Comparison of ENCODE assay signal across 23 cellular contexts in the genomic region with DNA sequence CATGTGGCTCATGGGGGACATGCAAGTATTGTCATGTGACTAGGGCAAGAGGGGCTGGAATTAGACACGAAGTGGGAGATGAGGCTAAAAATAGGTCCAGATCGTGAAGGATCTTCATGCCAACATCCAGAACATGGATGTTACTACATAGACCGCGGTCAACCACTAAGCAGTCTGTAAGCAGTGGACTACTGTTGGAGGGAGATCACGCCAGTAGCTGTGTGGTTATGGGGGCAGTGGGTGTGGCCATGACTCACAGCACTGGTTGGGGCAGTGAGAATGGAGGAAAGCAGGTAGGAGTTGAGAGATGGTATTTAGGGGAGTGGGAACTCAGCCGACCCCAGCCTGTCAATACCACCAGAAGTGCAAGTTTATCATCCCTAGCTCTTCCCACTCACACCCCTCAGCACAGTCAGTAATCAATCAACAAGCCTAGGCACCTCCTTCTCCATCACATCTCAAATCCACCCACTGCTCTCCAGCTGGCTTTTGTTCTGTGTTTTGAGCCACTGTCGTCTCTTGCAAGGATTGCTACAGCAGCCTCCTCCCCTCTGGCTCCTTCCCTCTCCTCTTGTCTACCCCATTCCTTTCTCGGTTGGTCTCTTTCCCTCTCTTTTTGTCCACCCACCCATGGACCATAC.
DNase-seq lines count a peak whose midpoint lies in the region; FAIRE-seq and TF ChIP-seq lines count a peak whose summit lies in the region.
"Had no signal": no experiment of that assay in that cellular context is flagged by ENCODE, and none has a peak within 500 bp of the region (broad histone marks: within the 10 kb centered on the region; RNA-seq: fewer than 3 reads in every experiment).

No MANE protein-coding gene starts in this region.

- H3K36me3 ChIP-seq in bronchial epithelial cell (ENCODE audit: control insufficient read depth, insufficient read depth, low read length): no peaks in the 10 kb centered on the region
- H3K36me3 ChIP-seq in CD4-positive, alpha-beta memory T cell (ENCODE audit: insufficient read depth, low read length): no peaks in the 10 kb centered on the region
- H3K36me3 ChIP-seq: heart right ventricle, uterus had no signal

- H3K4me1 ChIP-seq in CD4-positive, alpha-beta memory T cell (ENCODE audit: insufficient read depth, low read length): no peaks in the 10 kb centered on the region
- H3K4me1 ChIP-seq: uterus had no signal

- no peaks in the 10 kb centered on the region for H3K27me3 ChIP-seq in bronchial epithelial cell (ENCODE audit: control insufficient read depth, insufficient read depth, low read length)
- no peaks in the 10 kb centered on the region for H3K27me3 ChIP-seq in CD4-positive, alpha-beta memory T cell (ENCODE audit: insufficient read depth, low read length)
- H3K27me3 ChIP-seq: BLaER1 treated with 17β-estradiol and CSF1 and Interleukin-3, amounts not matched to agents 10 nM and 100 nM; heart right ventricle; uterus had no signal

- TF ChIP-seq CTCF in bronchial epithelial cell (IDR thresholded peaks at IDR 0.05; ENCODE audit: insufficient read depth, low read length, severe bottlenecking): no peak

- H3K27me3 Mint-ChIP-seq in CD4-positive, alpha-beta memory T cell: peaks cover 4 to 6% of the 10 kb centered on the region in 2 donors
- H3K27me3 Mint-ChIP-seq: IgD-negative memory B cell had no signal

- POLR2A ChIA-PET in CD4-positive, alpha-beta memory T cell (lab: Charles Lee; ENCODE audit: partially characterized antibody): no interaction called here

- no peak overlapping the region for H3K27ac ChIP-seq in CD4-positive, alpha-beta memory T cell (ENCODE audit: low read depth, low read length)
- H3K27ac ChIP-seq: heart right ventricle, uterus had no signal

- intact Hi-C loops in CD4-positive, alpha-beta memory T cell (cut with micrococcal nuclease): no loop called here

- no peaks in the 10 kb centered on the region for H3K4me1 Mint-ChIP-seq in CD4-positive, alpha-beta memory T cell
- H3K4me1 Mint-ChIP-seq: brain; IgD-negative memory B cell; stimulated activated effector memory CD8-positive, alpha-beta T cell treated with anti-CD3 and anti-CD28 coated beads, Interleukin-12 subunit alpha, Interleukin-12 subunit beta, amount 100 ng/mL, for 72 hours had no signal

- DNase-seq in ELR (ENCODE audit: low read depth) (peak; percentile 81), MV-4-11 (lab: John Stamatoyannopoulos, UW) (peak; percentile 86), bronchial epithelial cell (ENCODE audit: low read depth) (peak; percentile 67), myocyte (ENCODE audit: low read depth) (peak; percentile 40), NCI-H2196 treated with DMSO at 0.1 percent for 48 hours (lab: John Stamatoyannopoulos, UW; ENCODE audit: unreplicated experiment) (no peak), GM19239 (ENCODE audit: insufficient read length, low spot score) (no peak), NCI-H1694 (lab: John Stamatoyannopoulos, UW) (no peak)
- DNase-seq in CD4-positive, alpha-beta memory T cell: no peak
- DNase-seq: activated CD8-positive, alpha-beta T cell treated with anti-CD3 and anti-CD28 coated beads for 36 hours; DND-41; effector memory CD8-positive, alpha-beta T cell; heart right ventricle; left colon; NCI-H1930; SIG-M5; stimulated activated CD4-positive, alpha-beta T cell treated with anti-CD3 and anti-CD28 coated beads, Interleukin-4, amount 100 ng/mL, for 24 hours; uterus had no signal

- CTCF ChIA-PET in CD4-positive, alpha-beta memory T cell (lab: Charles Lee; ENCODE audit: partially characterized antibody): no interaction called here

- no peaks in the 10 kb centered on the region for H3K36me3 Mint-ChIP-seq in CD4-positive, alpha-beta memory T cell
- H3K36me3 Mint-ChIP-seq: IgD-negative memory B cell; stimulated activated effector memory CD8-positive, alpha-beta T cell treated with anti-CD3 and anti-CD28 coated beads, Interleukin-12 subunit alpha, Interleukin-12 subunit beta, amount 100 ng/mL, for 72 hours had no signal

- no peak overlapping the region for H3K4me3 Mint-ChIP-seq in CD4-positive, alpha-beta memory T cell
- H3K4me3 Mint-ChIP-seq: activated CD8-positive, alpha-beta T cell treated with anti-CD3 and anti-CD28 coated beads for 36 hours; brain; effector memory CD8-positive, alpha-beta T cell; IgD-negative memory B cell; stimulated activated effector memory CD8-positive, alpha-beta T cell treated with anti-CD3 and anti-CD28 coated beads, Interleukin-12 subunit alpha, Interleukin-12 subunit beta, amount 100 ng/mL, for 72 hours had no signal

- H3K4me3 ChIP-seq in bronchial epithelial cell (ENCODE audit: low read depth, low read length): no peak overlapping the region
- H3K4me3 ChIP-seq in CD4-positive, alpha-beta memory T cell (ENCODE audit: low read length in 2 of 2): no peak overlapping the region
- H3K4me3 ChIP-seq: BLaER1 treated with 17β-estradiol and CSF1 and Interleukin-3, amounts not matched to agents 10 nM and 100 nM; heart right ventricle; uterus had no signal

- H3K9me3 Mint-ChIP-seq in CD4-positive, alpha-beta memory T cell: no peaks in the 10 kb centered on the region
- H3K9me3 Mint-ChIP-seq: activated CD8-positive, alpha-beta T cell treated with anti-CD3 and anti-CD28 coated beads for 36 hours; brain; effector memory CD8-positive, alpha-beta T cell; IgD-negative memory B cell; stimulated activated effector memory CD8-positive, alpha-beta T cell treated with anti-CD3 and anti-CD28 coated beads, Interleukin-12 subunit alpha, Interleukin-12 subunit beta, amount 100 ng/mL, for 72 hours had no signal

- FAIRE-seq in bronchial epithelial cell (lab: Jason Lieb, UNC) (no peak), GM19239 (lab: Jason Lieb, UNC) (no peak)
- FAIRE-seq: GM12892, TTC549 had no signal

- no peaks in the 10 kb centered on the region for H3K9me3 ChIP-seq in CD4-positive, alpha-beta memory T cell (ENCODE audit: control insufficient read depth in 1 of 2, low read length in 2 of 2)
- H3K9me3 ChIP-seq: BLaER1 treated with 17β-estradiol and CSF1 and Interleukin-3, amounts not matched to agents 10 nM and 100 nM; heart right ventricle; uterus had no signal

- H3K27ac Mint-ChIP-seq in CD4-positive, alpha-beta memory T cell: no peak overlapping the region
- H3K27ac Mint-ChIP-seq: activated CD8-positive, alpha-beta T cell treated with anti-CD3 and anti-CD28 coated beads for 36 hours; effector memory CD8-positive, alpha-beta T cell; IgD-negative memory B cell; stimulated activated effector memory CD8-positive, alpha-beta T cell treated with anti-CD3 and anti-CD28 coated beads, Interleukin-12 subunit alpha, Interleukin-12 subunit beta, amount 100 ng/mL, for 72 hours had no signal

Comparison
In these comparisons a context has a peak if more than half of its experiments do, and no peak if none do; other contexts are left out.
1. DNase-seq: peak in ELR (single experiment), MV-4-11 (single experiment), bronchial epithelial cell (single experiment) and myocyte (single experiment); none in NCI-H2196 treated with DMSO at 0.1 percent for 48 hours (single experiment), GM19239 (single experiment), NCI-H1694 (single experiment) and CD4-positive, alpha-beta memory T cell (0 of 5).